In the genomic region with DNA sequence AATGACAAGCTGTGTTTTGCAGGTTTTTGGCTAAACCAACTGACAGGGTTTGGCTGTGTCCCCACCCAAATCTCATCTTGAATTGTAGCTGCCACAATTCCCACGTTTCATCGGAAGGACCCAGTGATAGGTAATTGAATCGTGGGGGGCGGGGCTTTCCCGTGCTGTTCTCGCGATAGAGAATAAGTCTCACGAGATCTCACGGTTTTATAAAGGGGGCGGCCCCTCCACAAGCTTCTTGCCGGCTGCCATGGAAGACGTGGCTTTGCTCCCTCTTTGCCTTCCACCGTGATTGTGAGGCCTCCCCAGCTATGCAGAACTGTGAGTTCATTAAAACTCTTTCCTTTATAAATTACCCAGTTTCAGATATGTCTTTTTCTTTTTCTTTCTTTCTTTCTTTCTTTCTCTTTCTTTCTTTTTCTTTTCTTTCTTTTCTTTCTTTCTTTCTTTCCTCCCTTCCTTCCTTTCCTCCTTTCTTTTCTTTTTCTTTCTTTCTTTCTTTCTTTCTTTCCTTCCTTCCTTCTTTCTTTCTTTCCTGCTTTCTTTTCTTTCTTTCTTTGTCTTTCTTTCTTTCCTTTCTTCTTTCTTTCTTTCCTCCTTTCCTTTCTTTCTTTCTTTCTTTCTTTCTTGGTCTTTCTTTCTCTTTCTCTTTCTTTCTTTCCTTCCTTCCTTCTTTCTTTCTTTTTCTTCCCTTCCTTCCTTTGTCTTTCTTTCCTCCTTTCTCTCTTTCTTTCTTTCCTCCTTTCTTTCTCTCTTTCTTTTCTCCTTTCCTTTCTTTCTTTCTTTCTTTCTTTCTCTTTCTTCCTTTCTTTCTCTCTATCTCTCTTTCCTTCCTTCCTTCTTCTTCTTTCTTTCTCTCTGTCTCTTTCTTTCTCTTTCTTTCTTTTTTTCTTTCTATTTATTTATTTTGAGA, we compare ENCODE assay signal across 1 cellular context.
TF ChIP-seq lines count a peak whose summit lies in the region.

No MANE protein-coding gene starts in this region.

TF ChIP-seq in K562, 482 proteins besides CTCF, POLR2A, EP300 and RAD21:
- TF ChIP-seq TOE1 (IDR thresholded peaks at IDR 0.05; ENCODE audit: borderline replicate concordance) = no peak
- TF ChIP-seq TOE1 (CRISPR knock-in tag; IDR thresholded peaks at IDR 0.05; ENCODE audit: borderline replicate concordance, low read depth) = no peak
- no peak for TF ChIP-seq XRCC3 (IDR thresholded peaks at IDR 0.05)
- TF ChIP-seq CHD2 (IDR thresholded peaks at IDR 0.05; ENCODE audit: low read depth, low read length) = peak; percentile 81
- TF ChIP-seq EGR1 (conservative IDR thresholded peaks at IDR 0.05) = no peak
- TF ChIP-seq, protein P1, sequence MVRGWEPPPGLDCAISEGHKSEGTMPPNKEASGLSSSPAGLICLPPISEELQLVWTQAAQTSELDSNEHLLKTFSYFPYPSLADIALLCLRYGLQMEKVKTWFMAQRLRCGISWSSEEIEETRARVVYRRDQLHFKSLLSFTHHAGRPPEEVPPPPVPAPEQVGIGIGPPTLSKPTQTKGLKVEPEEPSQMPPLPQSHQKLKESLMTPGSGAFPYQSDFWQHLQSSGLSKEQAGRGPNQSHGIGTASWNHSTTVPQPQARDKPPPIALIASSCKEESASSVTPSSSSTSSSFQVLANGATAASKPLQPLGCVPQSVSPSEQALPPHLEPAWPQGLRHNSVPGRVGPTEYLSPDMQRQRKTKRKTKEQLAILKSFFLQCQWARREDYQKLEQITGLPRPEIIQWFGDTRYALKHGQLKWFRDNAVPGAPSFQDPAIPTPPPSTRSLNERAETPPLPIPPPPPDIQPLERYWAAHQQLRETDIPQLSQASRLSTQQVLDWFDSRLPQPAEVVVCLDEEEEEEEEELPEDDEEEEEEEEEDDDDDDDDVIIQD (CRISPR knock-in tag; IDR thresholded peaks at IDR 0.05) = no peak
- TF ChIP-seq, protein P2, sequence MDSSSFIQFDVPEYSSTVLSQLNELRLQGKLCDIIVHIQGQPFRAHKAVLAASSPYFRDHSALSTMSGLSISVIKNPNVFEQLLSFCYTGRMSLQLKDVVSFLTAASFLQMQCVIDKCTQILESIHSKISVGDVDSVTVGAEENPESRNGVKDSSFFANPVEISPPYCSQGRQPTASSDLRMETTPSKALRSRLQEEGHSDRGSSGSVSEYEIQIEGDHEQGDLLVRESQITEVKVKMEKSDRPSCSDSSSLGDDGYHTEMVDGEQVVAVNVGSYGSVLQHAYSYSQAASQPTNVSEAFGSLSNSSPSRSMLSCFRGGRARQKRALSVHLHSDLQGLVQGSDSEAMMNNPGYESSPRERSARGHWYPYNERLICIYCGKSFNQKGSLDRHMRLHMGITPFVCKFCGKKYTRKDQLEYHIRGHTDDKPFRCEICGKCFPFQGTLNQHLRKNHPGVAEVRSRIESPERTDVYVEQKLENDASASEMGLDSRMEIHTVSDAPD (CRISPR knock-in tag; IDR thresholded peaks at IDR 0.05) = no peak
- no peak for TF ChIP-seq ZNF24 (IDR thresholded peaks at IDR 0.05)
- TF ChIP-seq, protein P3, sequence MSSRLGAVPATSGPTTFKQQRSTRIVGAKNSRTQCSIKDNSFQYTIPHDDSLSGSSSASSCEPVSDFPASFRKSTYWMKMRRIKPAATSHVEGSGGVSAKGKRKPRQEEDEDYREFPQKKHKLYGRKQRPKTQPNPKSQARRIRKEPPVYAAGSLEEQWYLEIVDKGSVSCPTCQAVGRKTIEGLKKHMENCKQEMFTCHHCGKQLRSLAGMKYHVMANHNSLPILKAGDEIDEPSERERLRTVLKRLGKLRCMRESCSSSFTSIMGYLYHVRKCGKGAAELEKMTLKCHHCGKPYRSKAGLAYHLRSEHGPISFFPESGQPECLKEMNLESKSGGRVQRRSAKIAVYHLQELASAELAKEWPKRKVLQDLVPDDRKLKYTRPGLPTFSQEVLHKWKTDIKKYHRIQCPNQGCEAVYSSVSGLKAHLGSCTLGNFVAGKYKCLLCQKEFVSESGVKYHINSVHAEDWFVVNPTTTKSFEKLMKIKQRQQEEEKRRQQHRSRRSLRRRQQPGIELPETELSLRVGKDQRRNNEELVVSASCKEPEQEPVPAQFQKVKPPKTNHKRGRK (tag; IDR thresholded peaks at IDR 0.05) = peak; percentile 93
- no peak for TF ChIP-seq CHD1 (IDR thresholded peaks at IDR 0.05; ENCODE audit: low read length)
- TF ChIP-seq, protein P4, sequence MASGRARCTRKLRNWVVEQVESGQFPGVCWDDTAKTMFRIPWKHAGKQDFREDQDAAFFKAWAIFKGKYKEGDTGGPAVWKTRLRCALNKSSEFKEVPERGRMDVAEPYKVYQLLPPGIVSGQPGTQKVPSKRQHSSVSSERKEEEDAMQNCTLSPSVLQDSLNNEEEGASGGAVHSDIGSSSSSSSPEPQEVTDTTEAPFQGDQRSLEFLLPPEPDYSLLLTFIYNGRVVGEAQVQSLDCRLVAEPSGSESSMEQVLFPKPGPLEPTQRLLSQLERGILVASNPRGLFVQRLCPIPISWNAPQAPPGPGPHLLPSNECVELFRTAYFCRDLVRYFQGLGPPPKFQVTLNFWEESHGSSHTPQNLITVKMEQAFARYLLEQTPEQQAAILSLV (tag; IDR thresholded peaks at IDR 0.05) = no peak
- TF ChIP-seq SIRT6 (IDR thresholded peaks at IDR 0.05; ENCODE audit: low read depth, low read length) = no peak
- TF ChIP-seq, protein P5, sequence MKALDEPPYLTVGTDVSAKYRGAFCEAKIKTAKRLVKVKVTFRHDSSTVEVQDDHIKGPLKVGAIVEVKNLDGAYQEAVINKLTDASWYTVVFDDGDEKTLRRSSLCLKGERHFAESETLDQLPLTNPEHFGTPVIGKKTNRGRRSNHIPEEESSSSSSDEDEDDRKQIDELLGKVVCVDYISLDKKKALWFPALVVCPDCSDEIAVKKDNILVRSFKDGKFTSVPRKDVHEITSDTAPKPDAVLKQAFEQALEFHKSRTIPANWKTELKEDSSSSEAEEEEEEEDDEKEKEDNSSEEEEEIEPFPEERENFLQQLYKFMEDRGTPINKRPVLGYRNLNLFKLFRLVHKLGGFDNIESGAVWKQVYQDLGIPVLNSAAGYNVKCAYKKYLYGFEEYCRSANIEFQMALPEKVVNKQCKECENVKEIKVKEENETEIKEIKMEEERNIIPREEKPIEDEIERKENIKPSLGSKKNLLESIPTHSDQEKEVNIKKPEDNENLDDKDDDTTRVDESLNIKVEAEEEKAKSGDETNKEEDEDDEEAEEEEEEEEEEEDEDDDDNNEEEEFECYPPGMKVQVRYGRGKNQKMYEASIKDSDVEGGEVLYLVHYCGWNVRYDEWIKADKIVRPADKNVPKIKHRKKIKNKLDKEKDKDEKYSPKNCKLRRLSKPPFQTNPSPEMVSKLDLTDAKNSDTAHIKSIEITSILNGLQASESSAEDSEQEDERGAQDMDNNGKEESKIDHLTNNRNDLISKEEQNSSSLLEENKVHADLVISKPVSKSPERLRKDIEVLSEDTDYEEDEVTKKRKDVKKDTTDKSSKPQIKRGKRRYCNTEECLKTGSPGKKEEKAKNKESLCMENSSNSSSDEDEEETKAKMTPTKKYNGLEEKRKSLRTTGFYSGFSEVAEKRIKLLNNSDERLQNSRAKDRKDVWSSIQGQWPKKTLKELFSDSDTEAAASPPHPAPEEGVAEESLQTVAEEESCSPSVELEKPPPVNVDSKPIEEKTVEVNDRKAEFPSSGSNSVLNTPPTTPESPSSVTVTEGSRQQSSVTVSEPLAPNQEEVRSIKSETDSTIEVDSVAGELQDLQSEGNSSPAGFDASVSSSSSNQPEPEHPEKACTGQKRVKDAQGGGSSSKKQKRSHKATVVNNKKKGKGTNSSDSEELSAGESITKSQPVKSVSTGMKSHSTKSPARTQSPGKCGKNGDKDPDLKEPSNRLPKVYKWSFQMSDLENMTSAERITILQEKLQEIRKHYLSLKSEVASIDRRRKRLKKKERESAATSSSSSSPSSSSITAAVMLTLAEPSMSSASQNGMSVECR (CRISPR knock-in tag; IDR thresholded peaks at IDR 0.05) = no peak
TF ChIP-seq in K562: peak in this region for 2.
